ENCODE assay signal across 8 cellular contexts in genomic region chr2:188291142-188291616, GRCh38. TPM values are rescaled to one million over a fixed set of nuclear protein-coding genes. Genes with fewer than 3 reads are reported as not detected.
DNase-seq lines count a peak whose midpoint lies in the region; ATAC-seq and TF ChIP-seq lines count a peak whose summit lies in the region.

No MANE protein-coding gene starts in this region.

- WGBS in GM23248 (ENCODE audit: low coverage in 1 of 2, low lambda C conversion rate in 2 of 2, missing lambda C conversion rate in 2 of 2), 2 experiments: 5 to 8% methylated on average over 12 of the region's 12 CpGs

- ATAC-seq in sciatic nerve: peak; percentile 2

- no peaks in the 10 kb centered on the region for H3K9me3 ChIP-seq in GM23248 (ENCODE audit: low read depth)
- H3K9me3 ChIP-seq in OCI-LY7 (ENCODE audit: low read length): no peaks in the 10 kb centered on the region

- POLR2A ChIA-PET in OCI-LY7 (lab: Charles Lee): no interaction called here

- H3K4me1 ChIP-seq in GM23248 (ENCODE audit: insufficient read depth): peaks cover 21% of the 10 kb centered on the region
- H3K4me1 ChIP-seq in OCI-LY7 (ENCODE audit: insufficient read depth, low read length, poor library complexity, severe bottlenecking): no peaks in the 10 kb centered on the region

- no peaks in the 10 kb centered on the region for H3K79me2 ChIP-seq in GM23248 (ENCODE audit: insufficient read depth)
- no peaks in the 10 kb centered on the region for H3K79me2 ChIP-seq in OCI-LY7 (ENCODE audit: insufficient read depth, low read depth, low read length)

- H3K4me2 ChIP-seq in GM23248 (ENCODE audit: unreplicated experiment) (peak overlapping the region; percentile 89), OCI-LY7 (ENCODE audit: low read length) (no peak overlapping the region)

- peaks cover 19% of the 10 kb centered on the region for H3F3A ChIP-seq in GM23248 (ENCODE audit: insufficient read depth)

- H3K9me2 ChIP-seq in GM23248 (ENCODE audit: insufficient read depth): no peaks in the 10 kb centered on the region
- H3K9me2 ChIP-seq in OCI-LY7 (ENCODE audit: insufficient read depth, low read length): no peaks in the 10 kb centered on the region

- H3K9ac ChIP-seq in GM23248: peak overlapping the region; percentile 63

- in situ Hi-C loops in GM23248 (cut with MboI): no loop called here

- no peaks in the 10 kb centered on the region for H3K27me3 ChIP-seq in GM23248 (replicated peaks; ENCODE audit: insufficient read depth)

- peak overlapping the region; percentile 91 for H2AFZ ChIP-seq in GM23248
- H2AFZ ChIP-seq in OCI-LY7 (ENCODE audit: low read length): no peak overlapping the region

- H3K36me3 ChIP-seq in GM23248 (ENCODE audit: low read depth): no peaks in the 10 kb centered on the region
- H3K36me3 ChIP-seq in OCI-LY7 (ENCODE audit: insufficient read depth, low read length): no peaks in the 10 kb centered on the region

- intact Hi-C loops in sciatic nerve (cut with DNase I) (no loop called here), OCI-LY7 (cut with micrococcal nuclease; ENCODE audit: unreplicated experiment) (no loop called here)

- H3K27ac ChIP-seq in GM23248 (no peak overlapping the region), OCI-LY7 (ENCODE audit: low read depth, low read length, poor library complexity, severe bottlenecking) (no peak overlapping the region)

- BruUV-seq in OCI-LY7 (replicated peaks; lab: Mats Ljungman, UMichigan): no TSS peak

- no peak for TF ChIP-seq CTCF in OCI-LY7 (conservative IDR thresholded peaks at IDR 0.05; ENCODE audit: low read length)

- DNase-seq in GM23248 (peak; percentile 19), SW480 (ENCODE audit: low spot score) (peak; percentile 11), globus pallidus (ENCODE audit: low spot score) (peak; percentile 5), sciatic nerve (ENCODE audit: low spot score) (no peak), OCI-LY7 (ENCODE audit: low spot score) (no peak), NCI-H187 treated with DMSO at 0.1 percent for 48 hours (lab: John Stamatoyannopoulos, UW) (no peak), NCI-H2227 (lab: John Stamatoyannopoulos, UW; ENCODE audit: unreplicated experiment) (no peak), COR-L47 (lab: John Stamatoyannopoulos, UW) (no peak)

- CTCF ChIA-PET in OCI-LY7 (lab: Charles Lee; ENCODE audit: unreplicated experiment): no interaction called here

- H3K4me3 ChIP-seq in GM23248 (peak overlapping the region; percentile 90), OCI-LY7 (ENCODE audit: low read depth, low read length, poor library complexity, severe bottlenecking) (no peak overlapping the region)

- H4K20me1 ChIP-seq in GM23248 (ENCODE audit: insufficient read depth): no peaks in the 10 kb centered on the region
- H4K20me1 ChIP-seq in OCI-LY7 (ENCODE audit: insufficient read depth, low read length): no peaks in the 10 kb centered on the region

RNA-seq across cellular contexts. Expression of gene GULP1, which starts 0.5 kb away (rescaled TPM):
- total RNA-seq in GM23248 (2014; rRNA removed; shearing (Covaris generic)): 11.1 and 11.9 TPM in 2 replicates
- polyA plus RNA-seq in GM23248 (2016; fragmentation: Nextera tagmentation; extraction: Ambion mirVana): 6.1 and 6.8 TPM in 2 replicates
- total RNA-seq in sciatic nerve (70.1 TPM), OCI-LY7 (2022) (not detected in 2 replicates)
- not detected in 2 replicates for total RNA-seq in OCI-LY7 (2014; rRNA removed; shearing (Covaris generic))

Comparison
In these comparisons a context has a peak if more than half of its experiments do, and no peak if none do; other contexts are left out.
1. DNase-seq: peak in GM23248 (single experiment), SW480 (single experiment) and globus pallidus (single experiment); none in sciatic nerve (single experiment), OCI-LY7 (single experiment), NCI-H187 treated with DMSO at 0.1 percent for 48 hours (single experiment), NCI-H2227 (single experiment) and COR-L47 (single experiment).
2. RNA of gene GULP1, which starts 0.5 kb away (total RNA-seq): 70.1 TPM in sciatic nerve (single experiment) and 11.1 to 11.9 TPM in GM23248; not detected in OCI-LY7; every median in the first group is over 10 times any median in the second.